ENCODE assay signal across 27 cellular contexts in genomic region chr5:151345187-151345807, GRCh38. TPM values are rescaled to one million over a fixed set of nuclear protein-coding genes. Genes with fewer than 3 reads are reported as not detected.
DNase-seq lines count a peak whose midpoint lies in the region; ATAC-seq, FAIRE-seq and TF ChIP-seq lines count a peak whose summit lies in the region.
"Had no signal": no experiment of that assay in that cellular context is flagged by ENCODE, and none has a peak within 500 bp of the region (broad histone marks: within the 10 kb centered on the region; RNA-seq: fewer than 3 reads in every experiment).

No MANE protein-coding gene starts in this region.

- no peak overlapping the region for H3K9ac ChIP-seq in BLaER1
- H3K9ac ChIP-seq in adipocyte (ENCODE audit: low read length): peak overlapping the region; percentile 60
- H3K9ac ChIP-seq in kidney (ENCODE audit: low read length in 2 of 2): peak overlapping the region in 1 of 2 donors; percentile 31

- TF ChIP-seq CTCF in kidney (IDR thresholded peaks at IDR 0.05; ENCODE audit: borderline replicate concordance, extremely low read depth, insufficient read depth): no peak

- intact Hi-C loops in kidney (cut with DNase I): no loop called here
- intact Hi-C loops in sciatic nerve (cut with DNase I): no loop called here
- intact Hi-C loops in aorta (cut with DNase I): no loop called here

- no peaks in the 10 kb centered on the region for H4K20me1 ChIP-seq in BLaER1

- 34 to 36% methylated on average over 11 of the region's 11 CpGs for WGBS in aorta, 2 donors

- ATAC-seq in sciatic nerve (peak; percentile 52), GM18502 (IDR thresholded peaks at IDR 0.05; ENCODE audit: poor library complexity, unreplicated experiment) (no peak), aorta (ENCODE audit: low FRiP score) (no peak), GM18907 (IDR thresholded peaks at IDR 0.05; ENCODE audit: unreplicated experiment) (no peak)
- ATAC-seq: HCT116 had no signal

- H3K4me1 ChIP-seq in BLaER1 (peaks cover 15% of the 10 kb centered on the region), adipocyte (ENCODE audit: control insufficient read depth, insufficient read depth, low read length) (peaks cover 36% of the 10 kb centered on the region), kidney (ENCODE audit: control insufficient read depth in 1 of 2, insufficient read depth in 1 of 2, low read depth in 1 of 2, low read length in 2 of 2) (no peaks in the 10 kb centered on the region), aorta (ENCODE audit: control insufficient read depth in 1 of 2, insufficient read depth in 2 of 2, low read length in 2 of 2) (no peaks in the 10 kb centered on the region)

- H3K9me3 ChIP-seq in BLaER1: no peaks in the 10 kb centered on the region
- H3K9me3 ChIP-seq in adipocyte (ENCODE audit: control insufficient read depth, low read length): peaks cover 6% of the 10 kb centered on the region
- no peaks in the 10 kb centered on the region for H3K9me3 ChIP-seq in kidney (ENCODE audit: control insufficient read depth in 1 of 2, low read length in 2 of 2)
- no peaks in the 10 kb centered on the region for H3K9me3 ChIP-seq in aorta (ENCODE audit: control insufficient read depth, low read length)
- H3K9me3 ChIP-seq: Caco-2 had no signal

- H3K27ac ChIP-seq in BLaER1: no peak overlapping the region
- H3K27ac ChIP-seq in kidney (ENCODE audit: low read depth in 2 of 2, low read length in 2 of 2): peak overlapping the region; percentile 39 to 52
- H3K27ac ChIP-seq in aorta (ENCODE audit: low read depth in 1 of 2, low read length in 2 of 2): no peak overlapping the region
- H3K27ac ChIP-seq: 22Rv1, SK-N-MC had no signal

- H3K36me3 ChIP-seq in BLaER1: no peaks in the 10 kb centered on the region
- H3K36me3 ChIP-seq in adipocyte (ENCODE audit: control insufficient read depth, insufficient read depth, low read length, severe bottlenecking): no peaks in the 10 kb centered on the region
- no peaks in the 10 kb centered on the region for H3K36me3 ChIP-seq in kidney (ENCODE audit: control insufficient read depth in 1 of 2, insufficient read depth in 2 of 2, low read length in 2 of 2)
- no peaks in the 10 kb centered on the region for H3K36me3 ChIP-seq in aorta (ENCODE audit: control insufficient read depth in 1 of 2, insufficient read depth in 2 of 2, low read length in 1 of 2)

- DNase-seq in adipocyte (ENCODE audit: low read depth): peak; percentile 5
- DNase-seq in kidney: no peak
- DNase-seq in sciatic nerve (ENCODE audit: low spot score): no peak
- no peak for DNase-seq in aorta
- DNase-seq in DMS114 treated with DMSO at 0.1 percent for 48 hours (lab: John Stamatoyannopoulos, UW; ENCODE audit: unreplicated experiment): no peak
- DNase-seq: AML-193; Caco-2; CD4-positive, CD25-positive, alpha-beta regulatory T cell; DMS153; GF-D8; KG1; NCI-H1417 treated with DMSO at 0.1 percent for 48 hours; NCI-H187 treated with DMSO at 0.1 percent for 48 hours; NCI-H2227 treated with DMSO at 0.1 percent for 48 hours; NCI-H510A treated with DMSO at 0.1 percent for 48 hours; NCI-H774; OCI-M1; SHP77 had no signal

- no peak for FAIRE-seq in kidney (lab: Jason Lieb, UNC)
- FAIRE-seq: GM19239, HepG2 had no signal

- no peaks in the 10 kb centered on the region for H3K27me3 ChIP-seq in BLaER1
- H3K27me3 ChIP-seq in adipocyte (replicated peaks; ENCODE audit: control insufficient read depth, insufficient read depth, low read length): peaks cover 41% of the 10 kb centered on the region
- peaks cover 0 to 2% of the 10 kb centered on the region in 2 donors for H3K27me3 ChIP-seq in aorta (ENCODE audit: control insufficient read depth in 1 of 2, insufficient read depth in 2 of 2, low read length in 1 of 2)

- H3K4me2 ChIP-seq in BLaER1: peak overlapping the region; percentile 58

- H3K4me3 ChIP-seq in BLaER1 (no peak overlapping the region), adipocyte (ENCODE audit: low read length) (peak overlapping the region; percentile 27), kidney (ENCODE audit: low read length in 2 of 2) (peak overlapping the region; percentile 58 to 74), aorta (ENCODE audit: low read length in 2 of 2) (no peak overlapping the region)
- H3K4me3 ChIP-seq: SK-N-MC had no signal

RNA-seq across cellular contexts. Expression of gene SLC36A2, which starts 2.1 kb away (rescaled TPM):
- total RNA-seq in kidney: 1.8 TPM
- polyA plus RNA-seq in kidney (ENCODE audit: insufficient read depth, low read depth, low replicate concordance): 46.2 TPM
- 30.2 TPM for total RNA-seq in sciatic nerve
- not detected for total RNA-seq in aorta
- polyA plus RNA-seq in aorta: not detected
- total RNA-seq: Caco-2; CD4-positive, CD25-positive, alpha-beta regulatory T cell; HepG2; RPMI7951 had no signal
- polyA plus RNA-seq: CD4-positive, CD25-positive, alpha-beta regulatory T cell had no signal

RNA-seq across cellular contexts. Expression of gene SLC36A3, which starts 41.7 kb away (rescaled TPM):
- not detected for total RNA-seq in kidney
- not detected for polyA plus RNA-seq in kidney (ENCODE audit: insufficient read depth, low read depth, low replicate concordance)
- not detected for total RNA-seq in sciatic nerve
- not detected for total RNA-seq in aorta
- polyA plus RNA-seq in aorta: not detected
- total RNA-seq: Caco-2; CD4-positive, CD25-positive, alpha-beta regulatory T cell; HepG2; RPMI7951 had no signal
- polyA plus RNA-seq: CD4-positive, CD25-positive, alpha-beta regulatory T cell; HepG2 had no signal

Comparison
In these comparisons a context has a peak if more than half of its experiments do, and no peak if none do; other contexts are left out.
1. H3K27ac ChIP-seq: peak in kidney (2 of 2); none in BLaER1 (single experiment) and aorta (0 of 2).
2. H3K4me3 ChIP-seq: peak in adipocyte (single experiment) and kidney (2 of 2); none in BLaER1 (single experiment) and aorta (0 of 2).
3. RNA of gene SLC36A2, which starts 2.1 kb away (total RNA-seq): 30.2 TPM in sciatic nerve (single experiment); 1.8 TPM in kidney (single experiment) and not detected in aorta; every median in the first group is over 10 times any median in the second.